ENCODE assay signal across 15 cellular contexts in genomic region chr7:41046221-41046761, GRCh38.
DNase-seq lines count a peak whose midpoint lies in the region; ATAC-seq and TF ChIP-seq lines count a peak whose summit lies in the region.
"Had no signal": no experiment of that assay in that cellular context is flagged by ENCODE, and none has a peak within 500 bp of the region (broad histone marks: within the 10 kb centered on the region; RNA-seq: fewer than 3 reads in every experiment).

No MANE protein-coding gene starts in this region.

- no peak overlapping the region for H4K91ac ChIP-seq in mesenchymal stem cell (ENCODE audit: low read length)

- no peak overlapping the region for H2AFZ ChIP-seq in mesenchymal stem cell (ENCODE audit: low read depth, low read length)

- intact Hi-C loops in esophagus squamous epithelium (cut with DNase I), result loop anchor here (10.0 kb wide), 1 partner anchor 649 kb away; no protein-coding TSS in a partner anchor

- peaks cover 0 to 3% of the 10 kb centered on the region in 2 donors for H3K27me3 Mint-ChIP-seq in T-cell
- H3K27me3 Mint-ChIP-seq: stimulated activated naive CD8-positive, alpha-beta T cell treated with anti-CD3 and anti-CD28 coated beads, Interleukin-15, Interleukin-2, amounts not matched to agents 100 ng/mL and 50 ng/mL, for 24 hours had no signal

- H3K4me2 ChIP-seq in mesenchymal stem cell (ENCODE audit: low read length, poor library complexity, severe bottlenecking), result no peak overlapping the region

- H3K9me3 ChIP-seq in mesenchymal stem cell (ENCODE audit: control insufficient read depth, low read length) (peaks cover 7% of the 10 kb centered on the region), esophagus squamous epithelium (peaks cover 0 to 5% (median 0%) of the 10 kb centered on the region in 3 donors)

- 2% methylated on average over 6 of the region's 7 CpGs for WGBS in mesenchymal stem cell
- 65 to 66% methylated on average over 7 of the region's 7 CpGs for WGBS in esophagus squamous epithelium, 2 donors

- H3K4me1 Mint-ChIP-seq in T-cell, result no peaks in the 10 kb centered on the region

- H3K27ac ChIP-seq in mesenchymal stem cell (ENCODE audit: low read length, poor library complexity, severe bottlenecking) (no peak overlapping the region), esophagus squamous epithelium (peak overlapping the region in 1 of 4 donors; percentile 41)

- TF ChIP-seq POLR2A in esophagus squamous epithelium (IDR thresholded peaks at IDR 0.05), result no peak

- no peak overlapping the region for H3K23ac ChIP-seq in mesenchymal stem cell (ENCODE audit: low read length in 2 of 2)

- no peak overlapping the region for H2BK15ac ChIP-seq in mesenchymal stem cell (ENCODE audit: low read depth, poor library complexity, severe bottlenecking)

- no peak for TF ChIP-seq CTCF in esophagus squamous epithelium (IDR thresholded peaks at IDR 0.05)

- H3K9me3 Mint-ChIP-seq in T-cell, result peaks cover 2 to 12% (median 12%) of the 10 kb centered on the region in 3 donors

- POLR2A ChIA-PET in T-cell (lab: Charles Lee), result no interaction called here

- no peak overlapping the region for H2AK5ac ChIP-seq in mesenchymal stem cell (ENCODE audit: low read length, severe bottlenecking)

- no peak overlapping the region for H3K4me3 ChIP-seq in mesenchymal stem cell (ENCODE audit: insufficient read depth in 1 of 2, low read depth in 1 of 2, low read length in 2 of 2)
- H3K4me3 ChIP-seq in esophagus squamous epithelium, result no peak overlapping the region

- no peaks in the 10 kb centered on the region for H3K79me1 ChIP-seq in mesenchymal stem cell (replicated peaks; ENCODE audit: low read length, poor library complexity, severe bottlenecking)

- H3K36me3 Mint-ChIP-seq in T-cell, result no peaks in the 10 kb centered on the region

- DNase-seq in Daoy (ENCODE audit: low read depth) (peak; percentile 84), SHP77 (lab: John Stamatoyannopoulos, UW) (peak; percentile 43 to 67), fibroblast of gingiva (ENCODE audit: low read depth) (peak; percentile 62), mesenchymal stem cell (peak; percentile 70), T-cell (no peak), SKM-1 treated with dmso at 0.1 percent for 144 hours (lab: John Stamatoyannopoulos, UW; ENCODE audit: unreplicated experiment) (no peak), esophagus squamous epithelium (lab: John Stamatoyannopoulos, UW) (no peak)
- DNase-seq: activated CD4-positive, CD25-positive, alpha-beta regulatory T cell; activated T-cell treated with anti-CD3 and anti-CD28 coated beads, Interleukin-2, amount 50 U/mL, for 1 hour; amniotic stem cell; NCI-H1436; NCI-H748 treated with DMSO at 0.1 percent for 48 hours; stimulated activated CD4-positive, alpha-beta T cell treated with anti-CD3 and anti-CD28 coated beads, Interleukin-4, amount 100 ng/mL, for 4 hours had no signal

- no peak overlapping the region for H3K4me3 Mint-ChIP-seq in T-cell
- H3K4me3 Mint-ChIP-seq: stimulated activated naive CD8-positive, alpha-beta T cell treated with anti-CD3 and anti-CD28 coated beads, Interleukin-15, Interleukin-2, amounts not matched to agents 100 ng/mL and 50 ng/mL, for 24 hours had no signal

- ATAC-seq in T-cell (replicated peaks in 1 of 4) (no peak), HG03139 (IDR thresholded peaks at IDR 0.05; ENCODE audit: unreplicated experiment) (no peak)

- no peak overlapping the region for H2BK5ac ChIP-seq in mesenchymal stem cell (ENCODE audit: low read depth, low read length, poor library complexity, severe bottlenecking)

- H3K36me3 ChIP-seq in mesenchymal stem cell (ENCODE audit: control insufficient read depth in 1 of 2, insufficient read depth in 2 of 2, low read depth in 1 of 2, low read length in 2 of 2) (no peaks in the 10 kb centered on the region), esophagus squamous epithelium (no peaks in the 10 kb centered on the region)

- H3K14ac ChIP-seq in mesenchymal stem cell (ENCODE audit: low read length in 2 of 2), result peak overlapping the region in 1 of 2 experiments; percentile 39

- H3K27ac Mint-ChIP-seq in T-cell, result no peak overlapping the region
- H3K27ac Mint-ChIP-seq: stimulated activated naive CD8-positive, alpha-beta T cell treated with anti-CD3 and anti-CD28 coated beads, Interleukin-15, Interleukin-2, amounts not matched to agents 100 ng/mL and 50 ng/mL, for 24 hours had no signal

- peak overlapping the region; percentile 16 to 50 for H3K18ac ChIP-seq in mesenchymal stem cell (ENCODE audit: low read depth in 1 of 2, low read length in 2 of 2)

- H3K27me3 ChIP-seq in mesenchymal stem cell (ENCODE audit: control insufficient read depth in 1 of 2, insufficient read depth in 1 of 2, low read length in 2 of 2), result no peaks in the 10 kb centered on the region
- no peaks in the 10 kb centered on the region for H3K27me3 ChIP-seq in esophagus squamous epithelium

- H2BK120ac ChIP-seq in mesenchymal stem cell (ENCODE audit: low read depth, low read length), result no peak overlapping the region

- H3K4me1 ChIP-seq in mesenchymal stem cell (ENCODE audit: control insufficient read depth, insufficient read depth, low read depth, low read length), result peaks cover 16% of the 10 kb centered on the region
- peaks cover 0 to 7% (median 4%) of the 10 kb centered on the region in 3 donors for H3K4me1 ChIP-seq in esophagus squamous epithelium

- peak overlapping the region; percentile 2 to 67 for H2BK12ac ChIP-seq in mesenchymal stem cell (ENCODE audit: low read length in 2 of 2)

- CTCF ChIA-PET in T-cell (lab: Charles Lee), result interaction anchor here in 1 of 2 donors (0.5 kb wide), 1 partner anchor 48 kb away, joined by 3 read pairs; no protein-coding TSS in a partner anchor

- peak overlapping the region; percentile 88 for H4K8ac ChIP-seq in mesenchymal stem cell (ENCODE audit: low read length)

- no peak overlapping the region for H3K9ac ChIP-seq in mesenchymal stem cell (ENCODE audit: low read length)

- H3K4ac ChIP-seq in mesenchymal stem cell (ENCODE audit: low read depth in 1 of 2, low read length in 2 of 2), result no peak overlapping the region

Comparison
In these comparisons a context has a peak if more than half of its experiments do, and no peak if none do; other contexts are left out.
1. DNase-seq: peak in Daoy (single experiment), SHP77 (2 of 2), fibroblast of gingiva (single experiment) and mesenchymal stem cell (single experiment); none in T-cell (0 of 34), SKM-1 treated with dmso at 0.1 percent for 144 hours (single experiment) and esophagus squamous epithelium (single experiment).